In genomic region chr13:75489502-75490263, GRCh38 we compare ENCODE assay signal across 8 cellular contexts. TPM values are rescaled to one million over a fixed set of nuclear protein-coding genes. Genes with fewer than 3 reads are reported as not detected.
A peak's percentile ranks its signal among the peaks of the same experiment; 100 is the strongest.
DNase-seq lines count a peak whose midpoint lies in the region; ATAC-seq and TF ChIP-seq lines count a peak whose summit lies in the region.

No MANE protein-coding gene starts in this region.

- no peaks in the 10 kb centered on the region for H3K9me2 ChIP-seq in GM23338 (ENCODE audit: insufficient read depth)

- peaks cover 7% of the 10 kb centered on the region for H3K4me1 ChIP-seq in GM23338 (ENCODE audit: insufficient read depth)
- no peaks in the 10 kb centered on the region for H3K4me1 ChIP-seq in aorta (ENCODE audit: control insufficient read depth in 1 of 2, insufficient read depth in 2 of 2, low read length in 2 of 2)

- no peaks in the 10 kb centered on the region for H4K20me1 ChIP-seq in GM23338 (replicated peaks; ENCODE audit: insufficient read depth)

- no peaks in the 10 kb centered on the region for H3K36me3 Mint-ChIP-seq in GM23338 (ENCODE audit: low read depth)
- no peaks in the 10 kb centered on the region for H3K36me3 Mint-ChIP-seq in chondrocyte (ENCODE audit: low read depth)

- intact Hi-C loops in aorta (cut with DNase I) = no loop called here

- H3F3A ChIP-seq in GM23338 (replicated peaks; ENCODE audit: low read depth) = no peaks in the 10 kb centered on the region

- H3K4me1 Mint-ChIP-seq in GM23338 (peaks cover 13% of the 10 kb centered on the region), chondrocyte (ENCODE audit: low read depth) (peaks cover 18% of the 10 kb centered on the region)

- H3K9me3 Mint-ChIP-seq in GM23338 = no peaks in the 10 kb centered on the region
- H3K9me3 Mint-ChIP-seq in chondrocyte (ENCODE audit: low read depth) = no peaks in the 10 kb centered on the region

- TF ChIP-seq CTCF in GM23338 (conservative IDR thresholded peaks at IDR 0.05; ENCODE audit: low read depth in 2 of 2) (no peak), chondrocyte (IDR thresholded peaks at IDR 0.05) (no peak)

- DNase-seq in GM23338 (ENCODE audit: low spot score) (no peak), LoVo (ENCODE audit: low spot score) (peak; percentile 49), fibroblast of peridontal ligament (ENCODE audit: extremely low read depth) (peak; percentile 71), chondrocyte (ENCODE audit: low spot score) (no peak), SK-N-DZ (ENCODE audit: low spot score) (no peak), aorta (no peak)
- DNase-seq in activated CD4-positive, alpha-beta T cell treated with anti-CD3 and anti-CD28 coated beads, Interleukin-2, amount 50 U/mL, for 4 hours = no peak

- no peaks in the 10 kb centered on the region for H3K79me2 ChIP-seq in GM23338 (replicated peaks; ENCODE audit: insufficient read depth)

- H3K4me3 Mint-ChIP-seq in GM23338 (no peak overlapping the region), chondrocyte (ENCODE audit: unreplicated experiment) (no peak overlapping the region)

- H3K27me3 ChIP-seq in GM23338 (ENCODE audit: insufficient read depth) = no peaks in the 10 kb centered on the region
- H3K27me3 ChIP-seq in aorta (ENCODE audit: control insufficient read depth in 1 of 2, insufficient read depth in 2 of 2, low read length in 1 of 2) = no peaks in the 10 kb centered on the region

- H3K4me3 ChIP-seq in GM23338 (no peak overlapping the region), aorta (ENCODE audit: low read length in 2 of 2) (no peak overlapping the region)

- peak overlapping the region; percentile 14; the same call in 1 of the 2 replicates for H2AFZ ChIP-seq in GM23338

- WGBS in aorta, 2 donors = 55 to 56% methylated on average over 10 of the region's 10 CpGs

- ATAC-seq in GM18508 (IDR thresholded peaks at IDR 0.05; ENCODE audit: insufficient read depth, unreplicated experiment) (peak; percentile 81), GM23338 (no peak), aorta (ENCODE audit: low FRiP score) (no peak)

- no peak overlapping the region for H3K27ac Mint-ChIP-seq in GM23338
- no peak overlapping the region for H3K27ac Mint-ChIP-seq in chondrocyte (ENCODE audit: unreplicated experiment)

- H3K36me3 ChIP-seq in GM23338 (ENCODE audit: insufficient read depth) (no peaks in the 10 kb centered on the region), aorta (ENCODE audit: control insufficient read depth in 1 of 2, insufficient read depth in 2 of 2, low read length in 1 of 2) (no peaks in the 10 kb centered on the region)

- no peaks in the 10 kb centered on the region for H3K9me3 ChIP-seq in aorta (ENCODE audit: control insufficient read depth, low read length)

- H3K4me2 ChIP-seq in GM23338 = no peak overlapping the region

- H3K27me3 Mint-ChIP-seq in GM23338 (ENCODE audit: insufficient read depth, low read depth, poor library complexity) (peaks cover 4% of the 10 kb centered on the region), chondrocyte (ENCODE audit: low read depth) (no peaks in the 10 kb centered on the region)

- H3K27ac ChIP-seq in GM23338 (ENCODE audit: low read depth) (no peak overlapping the region), aorta (ENCODE audit: low read depth in 1 of 2, low read length in 2 of 2) (no peak overlapping the region)

TF ChIP-seq in GM23338, 12 proteins besides CTCF, POLR2A, EP300 and RAD21 (continues in another document):
- TF ChIP-seq ZNF114 (CRISPR knock-in tag; IDR thresholded peaks at IDR 0.05) (no peak), ZNF331 (CRISPR knock-in tag; IDR thresholded peaks at IDR 0.05; ENCODE audit: low read depth) (no peak), EZH2phosphoT487 (IDR thresholded peaks at IDR 0.05; ENCODE audit: unreplicated experiment) (no peak), POLR2AphosphoS5 (IDR thresholded peaks at IDR 0.05; ENCODE audit: low read depth) (no peak), ZNF462 (CRISPR knock-in tag; IDR thresholded peaks at IDR 0.05) (no peak), EZH2 (IDR thresholded peaks at IDR 0.05; ENCODE audit: low read depth, unreplicated experiment) (no peak), STAT1 (IDR thresholded peaks at IDR 0.05; ENCODE audit: unreplicated experiment) (no peak)

RNA-seq across cellular contexts. Expression of gene TBC1D4, which starts 7.7 kb away (rescaled TPM):
- total RNA-seq in GM23338 (2014; rRNA removed; shearing (Covaris generic)) = 37.1 and 38.2 TPM in 2 replicates
- polyA plus RNA-seq in GM23338 (2016; fragmentation: Nextera tagmentation; extraction: Ambion mirVana) = 17.9 and 18.7 TPM in 2 replicates
- 5.7 to 8.2 TPM (median 6.0 TPM) in 3 replicates for total RNA-seq in chondrocyte
- 20.4 and 25.7 TPM in 2 replicates for polyA plus RNA-seq in SK-N-DZ (2014; cell fraction: cytosol; rRNA removed)
- polyA plus RNA-seq in SK-N-DZ (2014; cell fraction: nucleus; rRNA removed) = 32.4 and 46.2 TPM in 2 replicates
- total RNA-seq in aorta = 10 to 100 TPM in 1 of 2 donors, 1 to 10 TPM in 1; 9.1 to 16.3 TPM
- 1 to 10 TPM; 1.4 to 3.3 TPM for polyA plus RNA-seq in aorta

RNA-seq across cellular contexts. Expression of gene COMMD6, which starts 48.0 kb away (rescaled TPM):
- total RNA-seq in GM23338 (2014; rRNA removed; shearing (Covaris generic)) = 34.9 and 62.8 TPM in 2 replicates
- polyA plus RNA-seq in GM23338 (2016; fragmentation: Nextera tagmentation; extraction: Ambion mirVana) (339 and 378 TPM in 2 replicates), aorta (100 to 1,000 TPM; 160 to 331 TPM)
- total RNA-seq in chondrocyte (131 to 140 TPM (median 134 TPM) in 3 replicates), aorta (100 to 1,000 TPM; 142 to 154 TPM)
- polyA plus RNA-seq in SK-N-DZ (2014; cell fraction: cytosol; rRNA removed) = 209 and 286 TPM in 2 replicates
- 149 and 234 TPM in 2 replicates for polyA plus RNA-seq in SK-N-DZ (2014; cell fraction: nucleus; rRNA removed)

RNA-seq across cellular contexts. Expression of gene UCHL3, which starts 59.9 kb away (rescaled TPM):
- total RNA-seq in GM23338 (2014; rRNA removed; shearing (Covaris generic)) = 63.0 and 64.6 TPM in 2 replicates
- polyA plus RNA-seq in GM23338 (2016; fragmentation: Nextera tagmentation; extraction: Ambion mirVana) (130 and 143 TPM in 2 replicates), aorta (10 to 100 TPM; 21.1 to 25.8 TPM)
- total RNA-seq in chondrocyte (28.0 to 29.5 TPM (median 29.5 TPM) in 3 replicates), aorta (10 to 100 TPM; 21.5 to 24.7 TPM)
- 61.6 TPM in 2 replicates for polyA plus RNA-seq in SK-N-DZ (2014; cell fraction: cytosol; rRNA removed)
- 31.5 and 33.1 TPM in 2 replicates for polyA plus RNA-seq in SK-N-DZ (2014; cell fraction: nucleus; rRNA removed)

Comparison
In these comparisons a context has a peak if more than half of its experiments do, and no peak if none do; other contexts are left out.
1. DNase-seq: peak in LoVo (single experiment) and fibroblast of peridontal ligament (single experiment); none in GM23338 (single experiment), chondrocyte (single experiment), activated CD4-positive, alpha-beta T cell treated with anti-CD3 and anti-CD28 coated beads, Interleukin-2, amount 50 U/mL, for 4 hours (0 of 2), SK-N-DZ (single experiment) and aorta (0 of 2).